In genomic region chr11:64208796-64209562, GRCh38 we compare ENCODE assay signal across 12 cellular contexts. TPM values are rescaled to one million over a fixed set of nuclear protein-coding genes. Genes with fewer than 3 reads are reported as not detected.
A peak's percentile ranks its signal among the peaks of the same experiment; 100 is the strongest.
DNase-seq lines count a peak whose midpoint lies in the region; ATAC-seq and TF ChIP-seq lines count a peak whose summit lies in the region.
"Had no signal": no experiment of that assay in that cellular context is flagged by ENCODE, and none has a peak within 500 bp of the region (broad histone marks: within the 10 kb centered on the region; RNA-seq: fewer than 3 reads in every experiment).

No MANE protein-coding gene starts in this region.

- no peaks in the 10 kb centered on the region for H3K9me3 Mint-ChIP-seq in activated CD8-positive, alpha-beta memory T cell treated with anti-CD3 and anti-CD28 coated beads, Interleukin-2, amount 10 ng/mL, durations not matched to agents 7 days and 5 days (ENCODE audit: low read depth)
- no peaks in the 10 kb centered on the region for H3K9me3 Mint-ChIP-seq in activated CD4-positive, alpha-beta memory T cell treated with anti-CD3 and anti-CD28 coated beads for 36 hours
- no peaks in the 10 kb centered on the region for H3K9me3 Mint-ChIP-seq in stimulated activated memory B cell treated with anti-CD40 and anti-IgM and Interleukin-4, amounts not matched to agents 10 μg/mL and 1 μg/mL and 100 μg/mL, for 72 hours

- no peak for DNase-seq in activated CD8-positive, alpha-beta memory T cell treated with anti-CD3 and anti-CD28 coated beads, Interleukin-2, amount 10 ng/mL, durations not matched to agents 7 days and 5 days
- DNase-seq in activated CD8-positive, alpha-beta memory T cell treated with anti-CD3 and anti-CD28 coated beads for 24 hours: no peak
- no peak for DNase-seq in activated CD4-positive, alpha-beta memory T cell treated with anti-CD3 and anti-CD28 coated beads for 36 hours
- DNase-seq in left lung (peak in 1 of 2 donors; percentile 78), mesenteric fat pad (ENCODE audit: low spot score) (no peak), NCI-H146 treated with DMSO at 0.1 percent for 48 hours (lab: John Stamatoyannopoulos, UW; ENCODE audit: unreplicated experiment) (no peak)
- DNase-seq: ACHN; NCI-H2107; stimulated activated CD4-positive, alpha-beta T cell treated with anti-CD3 and anti-CD28 coated beads, Interleukin-4, amount 100 ng/mL, for 4 hours had no signal

- H3K4me3 ChIP-seq in left lung: peak overlapping the region in 1 of 2 donors; percentile 65
- H3K4me3 ChIP-seq: SJSA1 had no signal

- peak overlapping the region; percentile 35 for H3K4me3 Mint-ChIP-seq in activated CD8-positive, alpha-beta memory T cell treated with anti-CD3 and anti-CD28 coated beads, Interleukin-2, amount 10 ng/mL, durations not matched to agents 7 days and 5 days
- H3K4me3 Mint-ChIP-seq in activated CD4-positive, alpha-beta memory T cell treated with anti-CD3 and anti-CD28 coated beads for 36 hours: peak overlapping the region; percentile 96
- H3K4me3 Mint-ChIP-seq in stimulated activated memory B cell treated with anti-CD40 and anti-IgM and Interleukin-4, amounts not matched to agents 10 μg/mL and 1 μg/mL and 100 μg/mL, for 72 hours: peak overlapping the region; percentile 30

- intact Hi-C loops in activated CD4-positive, alpha-beta memory T cell treated with anti-CD3 and anti-CD28 coated beads for 36 hours (cut with micrococcal nuclease): no loop called here
- intact Hi-C loops in left lung (cut with DNase I): no loop called here

- ATAC-seq in activated CD8-positive, alpha-beta memory T cell treated with anti-CD3 and anti-CD28 coated beads, Interleukin-2, amount 10 ng/mL, durations not matched to agents 7 days and 5 days: no peak
- no peak for ATAC-seq in left lung
- ATAC-seq in stimulated activated memory B cell treated with anti-CD40 and anti-IgM and Interleukin-4, amounts not matched to agents 10 μg/mL and 1 μg/mL and 100 μg/mL, for 72 hours: no peak
- ATAC-seq in HG03378 (IDR thresholded peaks at IDR 0.05; ENCODE audit: unreplicated experiment): no peak

- no peaks in the 10 kb centered on the region for H3K27me3 Mint-ChIP-seq in activated CD8-positive, alpha-beta memory T cell treated with anti-CD3 and anti-CD28 coated beads, Interleukin-2, amount 10 ng/mL, durations not matched to agents 7 days and 5 days
- no peaks in the 10 kb centered on the region for H3K27me3 Mint-ChIP-seq in activated CD4-positive, alpha-beta memory T cell treated with anti-CD3 and anti-CD28 coated beads for 36 hours
- H3K27me3 Mint-ChIP-seq in stimulated activated memory B cell treated with anti-CD40 and anti-IgM and Interleukin-4, amounts not matched to agents 10 μg/mL and 1 μg/mL and 100 μg/mL, for 72 hours: no peaks in the 10 kb centered on the region

- H3K27me3 ChIP-seq in left lung: no peaks in the 10 kb centered on the region
- H3K27me3 ChIP-seq: SJSA1 had no signal

- H3K27ac Mint-ChIP-seq in activated CD8-positive, alpha-beta memory T cell treated with anti-CD3 and anti-CD28 coated beads, Interleukin-2, amount 10 ng/mL, durations not matched to agents 7 days and 5 days: peak overlapping the region; percentile 96
- peak overlapping the region; percentile 99 for H3K27ac Mint-ChIP-seq in activated CD4-positive, alpha-beta memory T cell treated with anti-CD3 and anti-CD28 coated beads for 36 hours
- H3K27ac Mint-ChIP-seq in stimulated activated memory B cell treated with anti-CD40 and anti-IgM and Interleukin-4, amounts not matched to agents 10 μg/mL and 1 μg/mL and 100 μg/mL, for 72 hours: peak overlapping the region; percentile 95

- CTCF ChIA-PET in activated CD8-positive, alpha-beta memory T cell treated with anti-CD3 and anti-CD28 coated beads, Interleukin-2, amount 10 ng/mL, durations not matched to agents 7 days and 5 days (lab: Charles Lee): interaction anchor here (1.2 to 9.4 kb wide), 5 partner anchors 17 to 123 kb away, joined by 3 to 169 read pairs (median 18); partner anchors contain the start of genes CATSPERZ, DNAJC4, ESRRA and NUDT22
- CTCF ChIA-PET in activated CD4-positive, alpha-beta memory T cell treated with anti-CD3 and anti-CD28 coated beads for 36 hours (lab: Charles Lee): interaction anchor here (0.6 to 6.5 kb wide), 8 partner anchors 16 to 1455 kb away, joined by 3 to 106 read pairs (median 6); partner anchors contain the start of genes CATSPERZ, ESRRA, NUDT22 and STIP1

- H3K9me3 ChIP-seq in left lung: no peaks in the 10 kb centered on the region
- H3K9me3 ChIP-seq: SJSA1 had no signal

- TF ChIP-seq CTCF in left lung (IDR thresholded peaks at IDR 0.05): no peak

- H3K36me3 Mint-ChIP-seq in activated CD8-positive, alpha-beta memory T cell treated with anti-CD3 and anti-CD28 coated beads, Interleukin-2, amount 10 ng/mL, durations not matched to agents 7 days and 5 days: peaks cover 42% of the 10 kb centered on the region
- H3K36me3 Mint-ChIP-seq in activated CD4-positive, alpha-beta memory T cell treated with anti-CD3 and anti-CD28 coated beads for 36 hours: peaks cover 51% of the 10 kb centered on the region
- H3K36me3 Mint-ChIP-seq in stimulated activated memory B cell treated with anti-CD40 and anti-IgM and Interleukin-4, amounts not matched to agents 10 μg/mL and 1 μg/mL and 100 μg/mL, for 72 hours: peaks cover 72% of the 10 kb centered on the region

- H3K4me1 Mint-ChIP-seq in activated CD8-positive, alpha-beta memory T cell treated with anti-CD3 and anti-CD28 coated beads, Interleukin-2, amount 10 ng/mL, durations not matched to agents 7 days and 5 days: peaks cover 38% of the 10 kb centered on the region
- peaks cover 48% of the 10 kb centered on the region for H3K4me1 Mint-ChIP-seq in activated CD4-positive, alpha-beta memory T cell treated with anti-CD3 and anti-CD28 coated beads for 36 hours (ENCODE audit: low read depth)
- H3K4me1 Mint-ChIP-seq in stimulated activated memory B cell treated with anti-CD40 and anti-IgM and Interleukin-4, amounts not matched to agents 10 μg/mL and 1 μg/mL and 100 μg/mL, for 72 hours: peaks cover 74% of the 10 kb centered on the region

- H3K36me3 ChIP-seq in left lung: peaks cover 3 to 82% of the 10 kb centered on the region in 2 donors

- H3K4me1 ChIP-seq in left lung: peaks cover 2 to 66% of the 10 kb centered on the region in 2 donors

- POLR2A ChIA-PET in activated CD4-positive, alpha-beta memory T cell treated with anti-CD3 and anti-CD28 coated beads for 36 hours (lab: Charles Lee): interaction anchor here (0.8 to 5.5 kb wide), 5 partner anchors 16 to 124 kb away, joined by 3 to 111 read pairs (median 36); partner anchors contain the start of genes NUDT22, STIP1 and TRPT1

- H3K27ac ChIP-seq in left lung: peak overlapping the region; percentile 81 to 94

RNA-seq across cellular contexts. Expression of gene FERMT3, which starts 2.5 kb away (rescaled TPM):
- total RNA-seq in activated CD8-positive, alpha-beta memory T cell treated with anti-CD3 and anti-CD28 coated beads, Interleukin-2, amount 10 ng/mL, durations not matched to agents 7 days and 5 days: 100 to 1,000 TPM; 210 to 217 TPM
- total RNA-seq in activated CD4-positive, alpha-beta memory T cell treated with anti-CD3 and anti-CD28 coated beads for 36 hours: 100 to 1,000 TPM; 195 to 203 TPM
- total RNA-seq in left lung (100 to 1,000 TPM in 1 of 2 donors, 10 to 100 TPM in 1; 42.2 to 100 TPM), mesenteric fat pad (58.9 TPM)

RNA-seq across cellular contexts. Expression of gene TRPT1, which starts 17.0 kb away (rescaled TPM):
- 10 to 100 TPM; 33.4 to 37.1 TPM for total RNA-seq in activated CD8-positive, alpha-beta memory T cell treated with anti-CD3 and anti-CD28 coated beads, Interleukin-2, amount 10 ng/mL, durations not matched to agents 7 days and 5 days
- 10 to 100 TPM; 30.4 to 35.6 TPM for total RNA-seq in activated CD4-positive, alpha-beta memory T cell treated with anti-CD3 and anti-CD28 coated beads for 36 hours
- total RNA-seq in left lung (10 to 100 TPM; 26.8 to 28.9 TPM), mesenteric fat pad (32.7 TPM)

RNA-seq across cellular contexts. Expression of gene NUDT22, which starts 17.1 kb away (rescaled TPM):
- 10 to 100 TPM; 83.8 to 84.1 TPM for total RNA-seq in activated CD8-positive, alpha-beta memory T cell treated with anti-CD3 and anti-CD28 coated beads, Interleukin-2, amount 10 ng/mL, durations not matched to agents 7 days and 5 days
- 10 to 100 TPM; 69.8 to 79.8 TPM for total RNA-seq in activated CD4-positive, alpha-beta memory T cell treated with anti-CD3 and anti-CD28 coated beads for 36 hours
- total RNA-seq in left lung (10 to 100 TPM; 50.6 to 54.3 TPM), mesenteric fat pad (45.8 TPM)

RNA-seq across cellular contexts. Expression of gene DNAJC4, which starts 21.4 kb away (rescaled TPM):
- 10 to 100 TPM; 29.7 to 37.0 TPM for total RNA-seq in activated CD8-positive, alpha-beta memory T cell treated with anti-CD3 and anti-CD28 coated beads, Interleukin-2, amount 10 ng/mL, durations not matched to agents 7 days and 5 days
- 10 to 100 TPM; 22.5 to 26.2 TPM for total RNA-seq in activated CD4-positive, alpha-beta memory T cell treated with anti-CD3 and anti-CD28 coated beads for 36 hours
- total RNA-seq in left lung: 10 to 100 TPM; 26.0 to 43.3 TPM
- 20.4 TPM for total RNA-seq in mesenteric fat pad

RNA-seq across cellular contexts. Expression of gene STIP1, which starts 23.0 kb away (rescaled TPM):
- total RNA-seq in activated CD8-positive, alpha-beta memory T cell treated with anti-CD3 and anti-CD28 coated beads, Interleukin-2, amount 10 ng/mL, durations not matched to agents 7 days and 5 days: 100 to 1,000 TPM; 303 to 410 TPM
- 100 to 1,000 TPM; 402 to 413 TPM for total RNA-seq in activated CD4-positive, alpha-beta memory T cell treated with anti-CD3 and anti-CD28 coated beads for 36 hours
- 100 to 1,000 TPM; 124 to 149 TPM for total RNA-seq in left lung
- total RNA-seq in mesenteric fat pad: 113 TPM

Comparison
In these comparisons a context has a peak if more than half of its experiments do, and no peak if none do; other contexts are left out.
1. H3K4me3 Mint-ChIP-seq: peak in every context shown above with its lines; median percentile 96 in activated CD4-positive, alpha-beta memory T cell treated with anti-CD3 and anti-CD28 coated beads for 36 hours; 35 in activated CD8-positive, alpha-beta memory T cell treated with anti-CD3 and anti-CD28 coated beads, Interleukin-2, amount 10 ng/mL, durations not matched to agents 7 days and 5 days; 30 in stimulated activated memory B cell treated with anti-CD40 and anti-IgM and Interleukin-4, amounts not matched to agents 10 μg/mL and 1 μg/mL and 100 μg/mL, for 72 hours.